In the genomic region with DNA sequence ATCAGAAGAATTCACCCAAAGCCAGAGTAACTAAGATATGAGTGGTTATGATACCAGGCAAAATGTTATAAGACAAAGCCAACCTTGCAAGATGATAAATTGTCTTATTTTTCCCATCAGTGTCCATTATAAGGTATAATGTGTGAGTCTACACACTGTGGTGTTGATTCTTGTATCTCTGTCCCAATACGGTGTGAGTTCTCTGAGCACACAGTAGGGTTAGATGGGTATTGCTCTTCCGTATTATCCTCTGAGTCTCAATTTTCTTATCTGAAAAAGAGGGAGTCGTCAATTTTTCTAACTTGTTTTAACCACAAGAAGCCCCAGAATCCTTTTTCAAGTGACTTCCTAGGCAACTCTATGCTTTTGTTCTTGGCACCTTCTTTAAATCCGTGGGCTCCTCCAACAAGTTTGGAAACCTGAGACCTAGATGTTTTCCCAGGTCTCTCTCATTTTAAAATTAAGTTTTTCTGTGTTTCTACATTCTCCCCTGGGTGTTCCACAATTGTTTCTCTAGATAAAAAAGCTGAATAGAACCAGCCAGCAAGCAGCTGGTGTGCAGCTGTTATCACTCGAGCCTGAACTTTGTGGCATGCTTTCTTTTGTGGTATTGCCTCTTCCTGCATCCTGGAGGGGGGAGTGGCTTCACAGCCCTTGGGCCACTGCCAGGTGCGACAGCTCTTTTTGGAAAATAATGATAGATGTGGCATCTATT, we compare ENCODE assay signal across 8 cellular contexts.
DNase-seq lines count a peak whose midpoint lies in the region; ATAC-seq, FAIRE-seq and TF ChIP-seq lines count a peak whose summit lies in the region.

No MANE protein-coding gene starts in this region.

- peaks cover 10% of the 10 kb centered on the region for H3K4me1 ChIP-seq in BE2C
- peaks cover 0 to 6% of the 10 kb centered on the region in 2 donors for H3K4me1 ChIP-seq in ascending aorta

- H3K9me3 ChIP-seq in BE2C (no peaks in the 10 kb centered on the region), ascending aorta (no peaks in the 10 kb centered on the region)

- TF ChIP-seq CTCF in BE2C (IDR thresholded peaks at IDR 0.05; ENCODE audit: low read depth, low read length) (no peak), ascending aorta (IDR thresholded peaks at IDR 0.05) (no peak)

- peak; percentile 73 for FAIRE-seq in GM19239 (lab: Jason Lieb, UNC)

- H3K27ac ChIP-seq in ascending aorta, result no peak overlapping the region

- DNase-seq in BE2C, result peak; percentile 42
- DNase-seq in GM19239 (ENCODE audit: insufficient read length, low spot score), result no peak
- peak; percentile 57 for DNase-seq in NCI-H774 (lab: John Stamatoyannopoulos, UW)
- DNase-seq in central memory CD4-positive, alpha-beta T cell, result peak; percentile 46
- DNase-seq in retina, result peak; percentile 21
- DNase-seq in activated gamma-delta T cell (lab: John Stamatoyannopoulos, UW), result no peak
- DNase-seq in ascending aorta (ENCODE audit: low spot score in 2 of 2), result no peak

- H3K36me3 ChIP-seq in BE2C (no peaks in the 10 kb centered on the region), ascending aorta (no peaks in the 10 kb centered on the region)

- ATAC-seq in HG03175 (IDR thresholded peaks at IDR 0.05; ENCODE audit: unreplicated experiment), result peak; percentile 77

- H3K27me3 ChIP-seq in BE2C, result no peaks in the 10 kb centered on the region
- H3K27me3 ChIP-seq in ascending aorta, result no peaks in the 10 kb centered on the region

- H3K4me3 ChIP-seq in BE2C (ENCODE audit: low read depth, low read length), result no peak overlapping the region; the same call in 1 of the 2 replicates
- H3K4me3 ChIP-seq in ascending aorta, result peak overlapping the region in 1 of 2 donors; percentile 32

- intact Hi-C loops in ascending aorta (cut with DNase I), result no loop called here

Comparison
In these comparisons a context has a peak if more than half of its experiments do, and no peak if none do; other contexts are left out.
1. DNase-seq: peak in BE2C (single experiment), NCI-H774 (single experiment), central memory CD4-positive, alpha-beta T cell (single experiment) and retina (single experiment); none in GM19239 (single experiment), activated gamma-delta T cell (single experiment) and ascending aorta (0 of 2).